In genomic region chr15:92807971-92808571, GRCh38 we compare ENCODE assay signal across 8 cellular contexts.
DNase-seq lines count a peak whose midpoint lies in the region; ATAC-seq and TF ChIP-seq lines count a peak whose summit lies in the region.

No MANE protein-coding gene starts in this region.

- H3K27me3 ChIP-seq in naive thymus-derived CD4-positive, alpha-beta T cell (ENCODE audit: control insufficient read depth in 2 of 2, insufficient read depth in 2 of 2, low read length in 2 of 2) = no peaks in the 10 kb centered on the region

- peaks cover 11% of the 10 kb centered on the region for H3K36me3 Mint-ChIP-seq in central memory CD8-positive, alpha-beta T cell (ENCODE audit: insufficient read depth)
- H3K36me3 Mint-ChIP-seq in naive thymus-derived CD4-positive, alpha-beta T cell = peaks cover 0 to 8% (median 0%) of the 10 kb centered on the region in 5 donors

- H3K4me1 ChIP-seq in naive thymus-derived CD4-positive, alpha-beta T cell (ENCODE audit: control insufficient read depth in 2 of 2, insufficient read depth in 2 of 2, low read length in 2 of 2) = peaks cover 12 to 33% of the 10 kb centered on the region in 2 donors

- peak overlapping the region; percentile 50 for H3K4me3 ChIP-seq in naive thymus-derived CD4-positive, alpha-beta T cell (ENCODE audit: low read length)

- no peak for TF ChIP-seq CTCF in RWPE1 (conservative IDR thresholded peaks at IDR 0.05; ENCODE audit: low read depth)

- no peaks in the 10 kb centered on the region for H3K9me3 Mint-ChIP-seq in central memory CD8-positive, alpha-beta T cell
- H3K9me3 Mint-ChIP-seq in naive thymus-derived CD4-positive, alpha-beta T cell = no peaks in the 10 kb centered on the region

- intact Hi-C loops in naive thymus-derived CD4-positive, alpha-beta T cell (cut with micrococcal nuclease) = no loop called here

- H3K9me3 ChIP-seq in naive thymus-derived CD4-positive, alpha-beta T cell (ENCODE audit: control insufficient read depth in 2 of 3, low read length in 3 of 3) = no peaks in the 10 kb centered on the region

- DNase-seq in SKM-1 treated with dmso at 0.1 percent for 144 hours (lab: John Stamatoyannopoulos, UW; ENCODE audit: unreplicated experiment) (peak; percentile 31), SKM-1 (lab: John Stamatoyannopoulos, UW; ENCODE audit: unreplicated experiment) (no peak), RWPE1 (ENCODE audit: low spot score) (no peak)
- DNase-seq in central memory CD8-positive, alpha-beta T cell (ENCODE audit: low spot score in 2 of 2) = no peak
- peak in 4 of 9 donors; percentile 9 to 38 (median 27) for DNase-seq in naive thymus-derived CD4-positive, alpha-beta T cell

- no peaks in the 10 kb centered on the region for H3K36me3 ChIP-seq in naive thymus-derived CD4-positive, alpha-beta T cell (ENCODE audit: control insufficient read depth in 2 of 3, insufficient read depth in 3 of 3, low read length in 3 of 3)

- POLR2A ChIA-PET in RWPE1 (lab: Yijun Ruan, JAX; ENCODE audit: low non-redundant PET) = interaction anchor here (0.8 to 2.9 kb wide), 3 partner anchors 74 to 100 kb away, joined by 3 to 27 read pairs (median 9); no protein-coding TSS in a partner anchor
- POLR2A ChIA-PET in naive thymus-derived CD4-positive, alpha-beta T cell (lab: Charles Lee) = interaction anchor here (0.7 to 9.8 kb wide), 19 partner anchors 10 to 206 kb away, joined by 3 to 629 read pairs (median 15); partner anchors contain the start of gene CHD2

- H3K27ac Mint-ChIP-seq in central memory CD8-positive, alpha-beta T cell (ENCODE audit: low read depth) = peak overlapping the region; percentile 94
- peak overlapping the region; percentile 94 to 100 (median 99) for H3K27ac Mint-ChIP-seq in naive thymus-derived CD4-positive, alpha-beta T cell

- no peaks in the 10 kb centered on the region for H3K27me3 Mint-ChIP-seq in central memory CD8-positive, alpha-beta T cell
- peaks cover 0 to 1% (median 0%) of the 10 kb centered on the region in 5 donors for H3K27me3 Mint-ChIP-seq in naive thymus-derived CD4-positive, alpha-beta T cell

- peak overlapping the region; percentile 99 for H3K27ac ChIP-seq in RWPE1
- H3K27ac ChIP-seq in naive thymus-derived CD4-positive, alpha-beta T cell (ENCODE audit: low read depth, low read length) = peak overlapping the region; percentile 99

- ATAC-seq in central memory CD8-positive, alpha-beta T cell (replicated peaks; ENCODE audit: extremely low read depth, poor library complexity, severe bottlenecking) = no peak
- ATAC-seq in naive thymus-derived CD4-positive, alpha-beta T cell = no peak
- ATAC-seq in GM18502 (IDR thresholded peaks at IDR 0.05; ENCODE audit: poor library complexity, unreplicated experiment) = no peak
- no peak for ATAC-seq in GM21367 (IDR thresholded peaks at IDR 0.05; ENCODE audit: unreplicated experiment)
- ATAC-seq in HG02884 (IDR thresholded peaks at IDR 0.05; ENCODE audit: unreplicated experiment) = no peak

- CTCF ChIA-PET in RWPE1 (lab: Yijun Ruan, JAX) = interaction anchor here (0.6 to 1.9 kb wide), 8 partner anchors 11 to 163 kb away, joined by 3 to 20 read pairs (median 4); partner anchors contain the start of gene CHD2
- CTCF ChIA-PET in naive thymus-derived CD4-positive, alpha-beta T cell (lab: Charles Lee) = interaction anchor here (0.7 to 6.2 kb wide), 11 partner anchors 10 to 912 kb away, joined by 3 to 70 read pairs (median 14); partner anchors contain the start of gene CHD2

- H3K4me1 Mint-ChIP-seq in central memory CD8-positive, alpha-beta T cell = peaks cover 31% of the 10 kb centered on the region
- H3K4me1 Mint-ChIP-seq in naive thymus-derived CD4-positive, alpha-beta T cell = peaks cover 20 to 60% (median 50%) of the 10 kb centered on the region in 7 donors

- peak overlapping the region; percentile 84 for H3K4me3 Mint-ChIP-seq in central memory CD8-positive, alpha-beta T cell
- H3K4me3 Mint-ChIP-seq in naive thymus-derived CD4-positive, alpha-beta T cell = peak overlapping the region; percentile 86 to 96 (median 92)
